In genomic region chr12:989751-990278, GRCh38 we compare ENCODE assay signal across 8 cellular contexts. TPM values are rescaled to one million over a fixed set of nuclear protein-coding genes. Genes with fewer than 3 reads are reported as not detected.
DNase-seq lines count a peak whose midpoint lies in the region; ATAC-seq and TF ChIP-seq lines count a peak whose summit lies in the region.

No MANE protein-coding gene starts in this region.

- H4K20me1 ChIP-seq in H9 (ENCODE audit: control insufficient read depth, insufficient read depth, insufficient read length), result no peaks in the 10 kb centered on the region

- no peak overlapping the region for H3K14ac ChIP-seq in H9 (ENCODE audit: insufficient read depth, low read length)

- no peak for ATAC-seq in stimulated activated memory B cell treated with anti-CD40 and anti-IgM and Interleukin-4, amounts not matched to agents 10 μg/mL and 1 μg/mL and 100 μg/mL, for 72 hours
- ATAC-seq in GM21360 (IDR thresholded peaks at IDR 0.05; ENCODE audit: unreplicated experiment), result no peak

- no peak overlapping the region for H3K4ac ChIP-seq in H9 (ENCODE audit: low read depth, low read length)

- H4K8ac ChIP-seq in H9 (replicated peaks; ENCODE audit: insufficient read length, low read depth, low read length), result no peak overlapping the region

- H4K91ac ChIP-seq in H9 (ENCODE audit: insufficient read length, low read depth, low read length), result no peak overlapping the region

- no peaks in the 10 kb centered on the region; the same call in 1 of the 2 replicates for H3K27me3 Mint-ChIP-seq in H9 (ENCODE audit: low read depth)
- H3K27me3 Mint-ChIP-seq in stimulated activated memory B cell treated with anti-CD40 and anti-IgM and Interleukin-4, amounts not matched to agents 10 μg/mL and 1 μg/mL and 100 μg/mL, for 72 hours, result no peaks in the 10 kb centered on the region

- H3K27ac ChIP-seq in H9 (ENCODE audit: insufficient read length, low read depth, low read length), result no peak overlapping the region
- peak overlapping the region; percentile 93 to 97 for H3K27ac ChIP-seq in breast epithelium

- H3K4me2 ChIP-seq in H9 (ENCODE audit: insufficient read depth, insufficient read length, low read length), result peak overlapping the region; percentile 59

- H3K79me1 ChIP-seq in H9 (ENCODE audit: insufficient read depth, low read depth, low read length, poor library complexity, severe bottlenecking), result no peaks in the 10 kb centered on the region

- no peak overlapping the region for H2BK20ac ChIP-seq in H9 (ENCODE audit: low read depth, low read length, poor library complexity, severe bottlenecking)

- no peak overlapping the region for H3T11ph ChIP-seq in H9 (ENCODE audit: low read length)

- no peak for TF ChIP-seq POLR2A in breast epithelium (IDR thresholded peaks at IDR 0.05)

- H4K5ac ChIP-seq in H9 (ENCODE audit: insufficient read length, low read depth, low read length), result no peak overlapping the region

- H3K27me3 ChIP-seq in H9 (ENCODE audit: insufficient read depth, low read length), result no peaks in the 10 kb centered on the region
- no peaks in the 10 kb centered on the region for H3K27me3 ChIP-seq in breast epithelium

- H3K36me3 Mint-ChIP-seq in H9 (ENCODE audit: insufficient read depth in 1 of 3, low read depth in 3 of 3), result no peaks in the 10 kb centered on the region; a peak in 1 of 7 replicates
- H3K36me3 Mint-ChIP-seq in stimulated activated memory B cell treated with anti-CD40 and anti-IgM and Interleukin-4, amounts not matched to agents 10 μg/mL and 1 μg/mL and 100 μg/mL, for 72 hours, result no peaks in the 10 kb centered on the region

- no peak overlapping the region for H2AK5ac ChIP-seq in H9 (ENCODE audit: insufficient read length, low read length)

- H3K36me3 ChIP-seq in breast epithelium, result no peaks in the 10 kb centered on the region

- H3K4me3 ChIP-seq in breast epithelium, result peak overlapping the region; percentile 98 to 99 (median 98)

- intact Hi-C loops in breast epithelium (cut with DNase I; ENCODE audit: low total_unique reads), result no loop called here

- WGBS in H9 (ENCODE audit: extremely low coverage, insufficient read length, low lambda C conversion rate), result no CpG with 5 or more reads among the region's 9 CpGs

- peaks cover 24% of the 10 kb centered on the region in 2 experiments for H3K4me1 Mint-ChIP-seq in H9
- H3K4me1 Mint-ChIP-seq in stimulated activated memory B cell treated with anti-CD40 and anti-IgM and Interleukin-4, amounts not matched to agents 10 μg/mL and 1 μg/mL and 100 μg/mL, for 72 hours, result peaks cover 16% of the 10 kb centered on the region

- H3K4me1 ChIP-seq in H9 (ENCODE audit: insufficient read depth, low read length) (peaks cover 3% of the 10 kb centered on the region), breast epithelium (peaks cover 0 to 15% of the 10 kb centered on the region in 2 donors)

- no peak overlapping the region for H3K23ac ChIP-seq in H9 (ENCODE audit: insufficient read length, low read depth, low read length)

- H3K79me2 ChIP-seq in H9 (ENCODE audit: insufficient read depth, low read length), result peaks cover 2% of the 10 kb centered on the region; the same call in 1 of the 2 replicates

- no peaks in the 10 kb centered on the region for H3K23me2 ChIP-seq in H9 (ENCODE audit: insufficient read length, low read depth, low read length, poor library complexity, severe bottlenecking)

- no peak overlapping the region for H3K56ac ChIP-seq in H9 (ENCODE audit: insufficient read length, low read depth, low read length)

- H3K27ac Mint-ChIP-seq in H9, result peak overlapping the region in 1 of 3 experiments; percentile 8; a peak in 1 of 7 replicates
- H3K27ac Mint-ChIP-seq in stimulated activated memory B cell treated with anti-CD40 and anti-IgM and Interleukin-4, amounts not matched to agents 10 μg/mL and 1 μg/mL and 100 μg/mL, for 72 hours, result peak overlapping the region; percentile 96

- H3K9ac ChIP-seq in H9 (ENCODE audit: extremely low read depth, insufficient read length, low read length), result no peak overlapping the region

- no peak overlapping the region for H2BK120ac ChIP-seq in H9 (ENCODE audit: low read depth, low read length, poor library complexity, severe bottlenecking)

- H3K9me3 Mint-ChIP-seq in H9, result no peaks in the 10 kb centered on the region
- no peaks in the 10 kb centered on the region for H3K9me3 Mint-ChIP-seq in stimulated activated memory B cell treated with anti-CD40 and anti-IgM and Interleukin-4, amounts not matched to agents 10 μg/mL and 1 μg/mL and 100 μg/mL, for 72 hours

- TF ChIP-seq CTCF in H9 (conservative IDR thresholded peaks at IDR 0.05) (no peak), breast epithelium (IDR thresholded peaks at IDR 0.05) (no peak)

- H2AFZ ChIP-seq in H9 (ENCODE audit: low read length), result no peak overlapping the region

- H2BK12ac ChIP-seq in H9 (ENCODE audit: insufficient read length, low read depth, low read length), result no peak overlapping the region

- H3K4me3 Mint-ChIP-seq in H9, result peak overlapping the region; percentile 79 to 86
- peak overlapping the region; percentile 84 for H3K4me3 Mint-ChIP-seq in stimulated activated memory B cell treated with anti-CD40 and anti-IgM and Interleukin-4, amounts not matched to agents 10 μg/mL and 1 μg/mL and 100 μg/mL, for 72 hours

- no peak overlapping the region for H2BK15ac ChIP-seq in H9 (ENCODE audit: low read depth, low read length)

- H3K9me3 ChIP-seq in H9 (ENCODE audit: control insufficient read depth, low read depth, low read length), result no peaks in the 10 kb centered on the region
- no peaks in the 10 kb centered on the region for H3K9me3 ChIP-seq in breast epithelium

- H2BK5ac ChIP-seq in H9 (ENCODE audit: insufficient read length, low read length), result no peak overlapping the region

- DNase-seq in AG20443 (ENCODE audit: low spot score) (peak; percentile 83), H9 (no peak), NOMO-1 treated with DMSO at 0.1 percent for 48 hours (lab: John Stamatoyannopoulos, UW; ENCODE audit: unreplicated experiment) (peak; percentile 22), breast epithelium (ENCODE audit: low spot score in 2 of 2) (no peak), iris pigment epithelial cell (ENCODE audit: low read depth) (peak; percentile 76), NCI-H1048 (lab: John Stamatoyannopoulos, UW) (no peak)

- no peak overlapping the region for H3K18ac ChIP-seq in H9 (ENCODE audit: insufficient read length, low read depth, low read length)

RNA-seq across cellular contexts. Expression of gene ERC1, which starts 1.2 kb away (rescaled TPM):
- total RNA-seq in H9 (2021) (48.0 and 51.2 TPM in 2 replicates), breast epithelium (10 to 100 TPM; 47.4 to 63.4 (median 52.8) TPM)

RNA-seq across cellular contexts. Expression of gene RAD52, which starts 40.3 kb away (rescaled TPM):
- total RNA-seq in H9 (2021) (15.3 and 18.2 TPM in 2 replicates), breast epithelium (10 to 100 TPM; 13.3 to 30.6 (median 19.0) TPM)

Comparison
In these comparisons a context has a peak if more than half of its experiments do, and no peak if none do; other contexts are left out.
1. DNase-seq: peak in AG20443 (single experiment), NOMO-1 treated with DMSO at 0.1 percent for 48 hours (single experiment) and iris pigment epithelial cell (single experiment); none in H9 (single experiment), breast epithelium (0 of 2) and NCI-H1048 (single experiment).